Comparison of ENCODE assay signal across 9 cellular contexts in the genomic region with DNA sequence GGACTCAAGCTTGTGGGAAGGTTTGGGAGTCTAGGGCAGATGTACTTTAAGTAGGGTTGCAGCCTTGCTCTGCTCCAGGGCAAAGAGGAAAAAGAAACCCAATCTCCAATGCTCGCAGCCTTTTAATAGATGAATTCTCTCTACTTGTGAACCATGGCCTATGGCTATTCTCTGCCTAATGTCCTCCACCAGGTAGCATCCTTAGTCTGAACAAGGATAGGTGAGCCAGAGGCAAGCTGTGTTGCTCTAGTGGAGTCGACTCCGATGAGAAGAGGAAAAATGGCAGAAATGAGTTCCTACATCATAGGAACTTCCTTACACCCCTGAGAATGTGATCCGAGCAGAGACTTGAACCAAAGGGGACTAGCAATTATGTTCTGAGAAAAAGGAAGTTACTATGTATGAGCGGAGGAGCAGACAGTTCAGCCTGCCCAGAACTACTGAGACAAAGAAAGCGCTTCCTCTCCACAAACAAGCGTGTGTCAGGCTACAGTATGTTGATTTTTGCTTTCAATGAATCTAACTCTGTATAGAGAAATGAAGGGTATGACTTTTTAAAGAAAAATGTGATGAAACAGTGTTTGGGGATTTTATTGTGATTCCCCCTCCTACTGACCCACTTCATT.
DNase-seq lines count a peak whose midpoint lies in the region; ATAC-seq and TF ChIP-seq lines count a peak whose summit lies in the region.
"Had no signal": no experiment of that assay in that cellular context is flagged by ENCODE, and none has a peak within 500 bp of the region (broad histone marks: within the 10 kb centered on the region; RNA-seq: fewer than 3 reads in every experiment).

No MANE protein-coding gene starts in this region.

- in situ Hi-C loops in HAP-1 (cut with MboI; ENCODE audit: low sequenced_read_pairs): no loop called here

- H3K27me3 ChIP-seq in GM06990 (replicated peaks; ENCODE audit: control insufficient read depth, insufficient read depth, low read length) (no peaks in the 10 kb centered on the region), adipocyte (replicated peaks; ENCODE audit: control insufficient read depth, insufficient read depth, low read length) (no peaks in the 10 kb centered on the region), HAP-1 (ENCODE audit: low read depth) (peaks cover 5% of the 10 kb centered on the region; the same call in 1 of the 2 replicates)

- no peak for TF ChIP-seq CTCF in GM06990 (IDR thresholded peaks at IDR 0.05; ENCODE audit: insufficient read depth, low read length, poor library complexity, severe bottlenecking)

- ATAC-seq in GM21381 (IDR thresholded peaks at IDR 0.05; ENCODE audit: unreplicated experiment): peak; percentile 59
- peak; percentile 62 for ATAC-seq in HG03378 (IDR thresholded peaks at IDR 0.05; ENCODE audit: unreplicated experiment)

- no peak overlapping the region for H3K4me3 ChIP-seq in GM06990 (replicated peaks; ENCODE audit: low read depth, low read length)
- peak overlapping the region; percentile 19 for H3K4me3 ChIP-seq in adipocyte (ENCODE audit: low read length)
- H3K4me3 ChIP-seq in HAP-1: no peak overlapping the region

- DNase-seq in GM06990 (ENCODE audit: extremely low read depth, insufficient read length): peak; percentile 40
- no peak for DNase-seq in adipocyte (ENCODE audit: low read depth)
- DNase-seq in activated effector memory CD4-positive, alpha-beta T cell treated with Interleukin-2 at 50 U/mL for 16 hours: no peak
- DNase-seq in NK-92 treated with Interleukin-12 subunit alpha and Interleukin-12 subunit beta, amount 100 ng/mL, for 24 hours (lab: John Stamatoyannopoulos, UW): no peak
- DNase-seq in HAP-1 (ENCODE audit: low spot score in 2 of 2): no peak
- no peak for DNase-seq in stimulated activated CD8-positive, alpha-beta memory T cell treated with anti-CD3 and anti-CD28 coated beads, Interleukin-4, amount 100 ng/mL, for 48 hours
- DNase-seq: activated naive CD4-positive, alpha-beta T cell had no signal

- H3K4me1 ChIP-seq in adipocyte (ENCODE audit: control insufficient read depth, insufficient read depth, low read length): peaks cover 6% of the 10 kb centered on the region
- 0 out of 2 replicates have a peak, but pooled peaks cover 2% of the 10 kb centered on the region for H3K4me1 ChIP-seq in HAP-1

- H3K36me3 ChIP-seq in GM06990 (ENCODE audit: control insufficient read depth, insufficient read depth, low read length) (no peaks in the 10 kb centered on the region), adipocyte (ENCODE audit: control insufficient read depth, insufficient read depth, low read length, severe bottlenecking) (no peaks in the 10 kb centered on the region), HAP-1 (replicated peaks) (no peaks in the 10 kb centered on the region)

- H3K9me3 ChIP-seq in adipocyte (ENCODE audit: control insufficient read depth, low read length) (no peaks in the 10 kb centered on the region), HAP-1 (no peaks in the 10 kb centered on the region)

- no peak overlapping the region for H3K9ac ChIP-seq in adipocyte (ENCODE audit: low read length)
